Comparison of ENCODE assay signal across 1 cellular context in the genomic region with DNA sequence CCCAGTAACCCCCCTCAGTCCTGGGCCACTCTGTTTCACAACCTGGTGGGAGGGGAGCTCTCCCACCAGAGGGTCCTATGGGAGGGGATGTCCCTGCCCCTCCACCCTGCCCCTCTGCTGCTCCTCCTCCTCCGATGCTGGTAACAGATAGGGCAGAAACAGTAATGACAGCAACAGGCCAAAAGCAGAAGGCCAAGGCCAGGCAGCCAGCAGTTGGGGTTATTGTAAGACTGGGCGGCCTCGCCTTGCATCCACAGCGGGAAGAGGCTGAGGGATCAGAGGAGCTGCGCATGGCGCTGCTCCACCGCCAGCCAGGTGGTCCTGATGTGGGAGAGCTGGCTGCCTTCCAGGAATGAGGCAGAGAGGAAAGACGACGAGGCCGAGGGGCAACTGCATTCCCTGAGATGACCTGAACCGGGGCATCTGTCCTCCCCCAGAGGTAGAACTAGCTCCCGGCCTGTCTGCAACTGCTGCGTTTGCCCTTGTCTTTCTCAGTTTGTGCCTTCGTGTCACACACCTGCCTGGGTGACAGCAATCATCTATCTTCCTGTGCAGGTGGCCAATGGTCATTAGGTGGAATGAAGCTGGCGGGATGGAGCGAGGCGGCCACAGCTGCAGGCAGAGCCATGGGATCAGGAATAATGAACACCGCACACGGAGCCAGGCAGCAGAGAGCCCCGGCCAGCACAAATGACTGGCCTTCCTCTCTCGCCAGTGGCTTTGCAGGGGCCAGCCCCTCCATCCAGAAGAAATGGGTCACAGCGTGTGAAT.
TF ChIP-seq lines count a peak whose summit lies in the region.

No MANE protein-coding gene starts in this region.

TF ChIP-seq in GM23338, 12 proteins besides CTCF, POLR2A, EP300 and RAD21 (continued from another document):
- TF ChIP-seq, protein P1, sequence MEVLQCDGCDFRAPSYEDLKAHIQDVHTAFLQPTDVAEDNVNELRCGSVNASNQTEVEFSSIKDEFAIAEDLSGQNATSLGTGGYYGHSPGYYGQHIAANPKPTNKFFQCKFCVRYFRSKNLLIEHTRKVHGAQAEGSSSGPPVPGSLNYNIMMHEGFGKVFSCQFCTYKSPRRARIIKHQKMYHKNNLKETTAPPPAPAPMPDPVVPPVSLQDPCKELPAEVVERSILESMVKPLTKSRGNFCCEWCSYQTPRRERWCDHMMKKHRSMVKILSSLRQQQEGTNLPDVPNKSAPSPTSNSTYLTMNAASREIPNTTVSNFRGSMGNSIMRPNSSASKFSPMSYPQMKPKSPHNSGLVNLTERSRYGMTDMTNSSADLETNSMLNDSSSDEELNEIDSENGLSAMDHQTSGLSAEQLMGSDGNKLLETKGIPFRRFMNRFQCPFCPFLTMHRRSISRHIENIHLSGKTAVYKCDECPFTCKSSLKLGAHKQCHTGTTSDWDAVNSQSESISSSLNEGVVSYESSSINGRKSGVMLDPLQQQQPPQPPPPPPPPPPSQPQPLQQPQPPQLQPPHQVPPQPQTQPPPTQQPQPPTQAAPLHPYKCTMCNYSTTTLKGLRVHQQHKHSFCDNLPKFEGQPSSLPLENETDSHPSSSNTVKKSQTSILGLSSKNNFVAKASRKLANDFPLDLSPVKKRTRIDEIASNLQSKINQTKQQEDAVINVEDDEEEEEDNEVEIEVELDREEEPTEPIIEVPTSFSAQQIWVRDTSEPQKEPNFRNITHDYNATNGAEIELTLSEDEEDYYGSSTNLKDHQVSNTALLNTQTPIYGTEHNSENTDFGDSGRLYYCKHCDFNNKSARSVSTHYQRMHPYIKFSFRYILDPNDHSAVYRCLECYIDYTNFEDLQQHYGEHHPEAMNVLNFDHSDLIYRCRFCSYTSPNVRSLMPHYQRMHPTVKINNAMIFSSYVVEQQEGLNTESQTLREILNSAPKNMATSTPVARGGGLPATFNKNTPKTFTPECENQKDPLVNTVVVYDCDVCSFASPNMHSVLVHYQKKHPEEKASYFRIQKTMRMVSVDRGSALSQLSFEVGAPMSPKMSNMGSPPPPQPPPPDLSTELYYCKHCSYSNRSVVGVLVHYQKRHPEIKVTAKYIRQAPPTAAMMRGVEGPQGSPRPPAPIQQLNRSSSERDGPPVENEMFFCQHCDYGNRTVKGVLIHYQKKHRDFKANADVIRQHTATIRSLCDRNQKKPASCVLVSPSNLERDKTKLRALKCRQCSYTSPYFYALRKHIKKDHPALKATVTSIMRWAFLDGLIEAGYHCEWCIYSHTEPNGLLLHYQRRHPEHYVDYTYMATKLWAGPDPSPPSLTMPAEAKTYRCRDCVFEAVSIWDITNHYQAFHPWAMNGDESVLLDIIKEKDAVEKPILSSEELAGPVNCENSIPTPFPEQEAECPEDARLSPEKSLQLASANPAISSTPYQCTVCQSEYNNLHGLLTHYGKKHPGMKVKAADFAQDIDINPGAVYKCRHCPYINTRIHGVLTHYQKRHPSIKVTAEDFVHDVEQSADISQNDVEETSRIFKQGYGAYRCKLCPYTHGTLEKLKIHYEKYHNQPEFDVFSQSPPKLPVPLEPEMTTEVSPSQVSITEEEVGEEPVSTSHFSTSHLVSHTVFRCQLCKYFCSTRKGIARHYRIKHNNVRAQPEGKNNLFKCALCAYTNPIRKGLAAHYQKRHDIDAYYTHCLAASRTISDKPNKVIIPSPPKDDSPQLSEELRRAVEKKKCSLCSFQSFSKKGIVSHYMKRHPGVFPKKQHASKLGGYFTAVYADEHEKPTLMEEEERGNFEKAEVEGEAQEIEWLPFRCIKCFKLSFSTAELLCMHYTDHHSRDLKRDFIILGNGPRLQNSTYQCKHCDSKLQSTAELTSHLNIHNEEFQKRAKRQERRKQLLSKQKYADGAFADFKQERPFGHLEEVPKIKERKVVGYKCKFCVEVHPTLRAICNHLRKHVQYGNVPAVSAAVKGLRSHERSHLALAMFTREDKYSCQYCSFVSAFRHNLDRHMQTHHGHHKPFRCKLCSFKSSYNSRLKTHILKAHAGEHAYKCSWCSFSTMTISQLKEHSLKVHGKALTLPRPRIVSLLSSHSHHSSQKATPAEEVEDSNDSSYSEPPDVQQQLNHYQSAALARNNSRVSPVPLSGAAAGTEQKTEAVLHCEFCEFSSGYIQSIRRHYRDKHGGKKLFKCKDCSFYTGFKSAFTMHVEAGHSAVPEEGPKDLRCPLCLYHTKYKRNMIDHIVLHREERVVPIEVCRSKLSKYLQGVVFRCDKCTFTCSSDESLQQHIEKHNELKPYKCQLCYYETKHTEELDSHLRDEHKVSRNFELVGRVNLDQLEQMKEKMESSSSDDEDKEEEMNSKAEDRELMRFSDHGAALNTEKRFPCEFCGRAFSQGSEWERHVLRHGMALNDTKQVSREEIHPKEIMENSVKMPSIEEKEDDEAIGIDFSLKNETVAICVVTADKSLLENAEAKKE (CRISPR knock-in tag; IDR thresholded peaks at IDR 0.05): no peak
- TF ChIP-seq, protein P2, sequence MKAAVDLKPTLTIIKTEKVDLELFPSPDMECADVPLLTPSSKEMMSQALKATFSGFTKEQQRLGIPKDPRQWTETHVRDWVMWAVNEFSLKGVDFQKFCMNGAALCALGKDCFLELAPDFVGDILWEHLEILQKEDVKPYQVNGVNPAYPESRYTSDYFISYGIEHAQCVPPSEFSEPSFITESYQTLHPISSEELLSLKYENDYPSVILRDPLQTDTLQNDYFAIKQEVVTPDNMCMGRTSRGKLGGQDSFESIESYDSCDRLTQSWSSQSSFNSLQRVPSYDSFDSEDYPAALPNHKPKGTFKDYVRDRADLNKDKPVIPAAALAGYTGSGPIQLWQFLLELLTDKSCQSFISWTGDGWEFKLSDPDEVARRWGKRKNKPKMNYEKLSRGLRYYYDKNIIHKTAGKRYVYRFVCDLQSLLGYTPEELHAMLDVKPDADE (IDR thresholded peaks at IDR 0.05): no peak
- no peak for TF ChIP-seq NANOG (IDR thresholded peaks at IDR 0.05; ENCODE audit: borderline replicate concordance)
- TF ChIP-seq CREB1 (CRISPR knock-in tag; IDR thresholded peaks at IDR 0.05; ENCODE audit: low read depth): no peak
